Comparison of ENCODE assay signal across 1 cellular context in genomic region chr3:112090899-112091586, GRCh38.
TF ChIP-seq lines count a peak whose summit lies in the region.

No MANE protein-coding gene starts in this region.

TF ChIP-seq in GM23338, 12 proteins besides CTCF, POLR2A, EP300 and RAD21 (continued from another document):
- TF ChIP-seq REST (IDR thresholded peaks at IDR 0.05; ENCODE audit: unreplicated experiment) = no peak
- TF ChIP-seq ZNF331 (CRISPR knock-in tag; IDR thresholded peaks at IDR 0.05; ENCODE audit: low read depth) = no peak
- no peak for TF ChIP-seq STAT1 (IDR thresholded peaks at IDR 0.05; ENCODE audit: unreplicated experiment)
- TF ChIP-seq JUNB (IDR thresholded peaks at IDR 0.05; ENCODE audit: unreplicated experiment) = no peak
- no peak for TF ChIP-seq POLR2AphosphoS5 (IDR thresholded peaks at IDR 0.05; ENCODE audit: low read depth)
